1 cellular context compared by ENCODE assay signal in the genomic region with DNA sequence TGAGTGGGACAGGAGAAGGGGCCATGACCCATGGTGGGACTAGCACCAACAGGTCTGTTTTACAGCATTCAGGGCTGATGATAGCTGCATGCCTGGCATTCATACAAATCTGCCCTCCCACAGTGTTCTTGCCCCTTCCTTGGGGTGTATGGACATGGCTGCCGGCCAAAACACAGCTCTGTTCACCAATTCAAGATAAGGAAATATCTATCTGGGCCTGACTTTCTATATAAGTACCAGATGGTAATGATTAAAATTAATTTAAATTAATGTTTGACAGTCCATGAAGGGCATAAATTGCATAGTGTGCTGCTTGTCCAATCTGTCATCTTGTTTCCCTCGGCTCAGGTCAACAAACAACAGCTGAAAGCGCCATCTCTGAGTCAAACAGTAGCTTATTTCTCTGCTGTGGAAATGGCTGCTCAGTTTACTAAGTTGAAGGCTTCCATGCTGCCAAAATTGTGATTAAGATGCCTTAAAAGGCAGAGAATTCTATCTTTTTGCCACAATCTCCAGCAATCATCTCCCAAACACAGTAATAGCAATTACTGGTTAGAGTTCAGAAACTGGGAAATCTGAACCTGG.
TF ChIP-seq lines count a peak whose summit lies in the region.

No MANE protein-coding gene starts in this region.

TF ChIP-seq in SK-N-SH, 30 proteins besides CTCF, POLR2A, EP300 and RAD21 (continued from another document):
- TF ChIP-seq, protein P1, sequence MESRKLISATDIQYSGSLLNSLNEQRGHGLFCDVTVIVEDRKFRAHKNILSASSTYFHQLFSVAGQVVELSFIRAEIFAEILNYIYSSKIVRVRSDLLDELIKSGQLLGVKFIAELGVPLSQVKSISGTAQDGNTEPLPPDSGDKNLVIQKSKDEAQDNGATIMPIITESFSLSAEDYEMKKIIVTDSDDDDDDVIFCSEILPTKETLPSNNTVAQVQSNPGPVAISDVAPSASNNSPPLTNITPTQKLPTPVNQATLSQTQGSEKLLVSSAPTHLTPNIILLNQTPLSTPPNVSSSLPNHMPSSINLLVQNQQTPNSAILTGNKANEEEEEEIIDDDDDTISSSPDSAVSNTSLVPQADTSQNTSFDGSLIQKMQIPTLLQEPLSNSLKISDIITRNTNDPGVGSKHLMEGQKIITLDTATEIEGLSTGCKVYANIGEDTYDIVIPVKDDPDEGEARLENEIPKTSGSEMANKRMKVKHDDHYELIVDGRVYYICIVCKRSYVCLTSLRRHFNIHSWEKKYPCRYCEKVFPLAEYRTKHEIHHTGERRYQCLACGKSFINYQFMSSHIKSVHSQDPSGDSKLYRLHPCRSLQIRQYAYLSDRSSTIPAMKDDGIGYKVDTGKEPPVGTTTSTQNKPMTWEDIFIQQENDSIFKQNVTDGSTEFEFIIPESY (IDR thresholded peaks at IDR 0.05; ENCODE audit: borderline replicate concordance, low read depth), result no peak
- peak; percentile 39 for TF ChIP-seq CHD2 (IDR thresholded peaks at IDR 0.05; ENCODE audit: low read length, partially characterized antibody)
- TF ChIP-seq FOSL2 (IDR thresholded peaks at IDR 0.05; ENCODE audit: borderline replicate concordance, low read depth), result no peak
- TF ChIP-seq MEF2A (IDR thresholded peaks at IDR 0.05; ENCODE audit: borderline replicate concordance, low read depth), result no peak
- TF ChIP-seq, protein P2, sequence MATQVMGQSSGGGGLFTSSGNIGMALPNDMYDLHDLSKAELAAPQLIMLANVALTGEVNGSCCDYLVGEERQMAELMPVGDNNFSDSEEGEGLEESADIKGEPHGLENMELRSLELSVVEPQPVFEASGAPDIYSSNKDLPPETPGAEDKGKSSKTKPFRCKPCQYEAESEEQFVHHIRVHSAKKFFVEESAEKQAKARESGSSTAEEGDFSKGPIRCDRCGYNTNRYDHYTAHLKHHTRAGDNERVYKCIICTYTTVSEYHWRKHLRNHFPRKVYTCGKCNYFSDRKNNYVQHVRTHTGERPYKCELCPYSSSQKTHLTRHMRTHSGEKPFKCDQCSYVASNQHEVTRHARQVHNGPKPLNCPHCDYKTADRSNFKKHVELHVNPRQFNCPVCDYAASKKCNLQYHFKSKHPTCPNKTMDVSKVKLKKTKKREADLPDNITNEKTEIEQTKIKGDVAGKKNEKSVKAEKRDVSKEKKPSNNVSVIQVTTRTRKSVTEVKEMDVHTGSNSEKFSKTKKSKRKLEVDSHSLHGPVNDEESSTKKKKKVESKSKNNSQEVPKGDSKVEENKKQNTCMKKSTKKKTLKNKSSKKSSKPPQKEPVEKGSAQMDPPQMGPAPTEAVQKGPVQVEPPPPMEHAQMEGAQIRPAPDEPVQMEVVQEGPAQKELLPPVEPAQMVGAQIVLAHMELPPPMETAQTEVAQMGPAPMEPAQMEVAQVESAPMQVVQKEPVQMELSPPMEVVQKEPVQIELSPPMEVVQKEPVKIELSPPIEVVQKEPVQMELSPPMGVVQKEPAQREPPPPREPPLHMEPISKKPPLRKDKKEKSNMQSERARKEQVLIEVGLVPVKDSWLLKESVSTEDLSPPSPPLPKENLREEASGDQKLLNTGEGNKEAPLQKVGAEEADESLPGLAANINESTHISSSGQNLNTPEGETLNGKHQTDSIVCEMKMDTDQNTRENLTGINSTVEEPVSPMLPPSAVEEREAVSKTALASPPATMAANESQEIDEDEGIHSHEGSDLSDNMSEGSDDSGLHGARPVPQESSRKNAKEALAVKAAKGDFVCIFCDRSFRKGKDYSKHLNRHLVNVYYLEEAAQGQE (IDR thresholded peaks at IDR 0.05; ENCODE audit: low read depth, low read length), result no peak
- TF ChIP-seq NFIC (IDR thresholded peaks at IDR 0.05; ENCODE audit: borderline replicate concordance), result no peak
- TF ChIP-seq FOXM1 (IDR thresholded peaks at IDR 0.05; ENCODE audit: low read depth), result no peak
- TF ChIP-seq, protein P3, sequence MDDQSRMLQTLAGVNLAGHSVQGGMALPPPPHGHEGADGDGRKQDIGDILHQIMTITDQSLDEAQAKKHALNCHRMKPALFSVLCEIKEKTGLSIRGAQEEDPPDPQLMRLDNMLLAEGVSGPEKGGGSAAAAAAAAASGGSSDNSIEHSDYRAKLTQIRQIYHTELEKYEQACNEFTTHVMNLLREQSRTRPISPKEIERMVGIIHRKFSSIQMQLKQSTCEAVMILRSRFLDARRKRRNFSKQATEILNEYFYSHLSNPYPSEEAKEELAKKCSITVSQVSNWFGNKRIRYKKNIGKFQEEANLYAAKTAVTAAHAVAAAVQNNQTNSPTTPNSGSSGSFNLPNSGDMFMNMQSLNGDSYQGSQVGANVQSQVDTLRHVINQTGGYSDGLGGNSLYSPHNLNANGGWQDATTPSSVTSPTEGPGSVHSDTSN (IDR thresholded peaks at IDR 0.05), result no peak
- TF ChIP-seq EZH2phosphoT487 (IDR thresholded peaks at IDR 0.05; ENCODE audit: borderline replicate concordance, low read depth), result no peak
- TF ChIP-seq POLR2AphosphoS5 (IDR thresholded peaks at IDR 0.05; ENCODE audit: low read depth, low read length), result no peak
- TF ChIP-seq GABPA (IDR thresholded peaks at IDR 0.05; ENCODE audit: low read depth), result no peak
- 0 out of 2 replicates have a peak, but pooled peaks have one; percentile 49 for TF ChIP-seq FOXJ3 (CRISPR knock-in tag; IDR thresholded peaks at IDR 0.05)
- TF ChIP-seq TCF12 (IDR thresholded peaks at IDR 0.05), result peak; percentile 30; the same call in 1 of the 2 replicates
- TF ChIP-seq YY1 (IDR thresholded peaks at IDR 0.05; ENCODE audit: low read depth), result no peak
- no peak for TF ChIP-seq SIN3A (IDR thresholded peaks at IDR 0.05; ENCODE audit: borderline replicate concordance, low read depth, low read length)
- peak; percentile 75; the same call in 1 of the 2 replicates for TF ChIP-seq RCOR1 (IDR thresholded peaks at IDR 0.05; ENCODE audit: low read length)
- TF ChIP-seq SMC3 (IDR thresholded peaks at IDR 0.05; ENCODE audit: low read depth, low read length), result no peak
- no peak for TF ChIP-seq RXRA (IDR thresholded peaks at IDR 0.05; ENCODE audit: borderline replicate concordance, low read depth)
- TF ChIP-seq, protein P4, sequence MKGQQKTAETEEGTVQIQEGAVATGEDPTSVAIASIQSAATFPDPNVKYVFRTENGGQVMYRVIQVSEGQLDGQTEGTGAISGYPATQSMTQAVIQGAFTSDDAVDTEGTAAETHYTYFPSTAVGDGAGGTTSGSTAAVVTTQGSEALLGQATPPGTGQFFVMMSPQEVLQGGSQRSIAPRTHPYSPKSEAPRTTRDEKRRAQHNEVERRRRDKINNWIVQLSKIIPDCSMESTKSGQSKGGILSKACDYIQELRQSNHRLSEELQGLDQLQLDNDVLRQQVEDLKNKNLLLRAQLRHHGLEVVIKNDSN (IDR thresholded peaks at IDR 0.05; ENCODE audit: borderline replicate concordance, low read depth), result no peak
- TF ChIP-seq RFX5 (IDR thresholded peaks at IDR 0.05; ENCODE audit: low read length), result no peak
- TF ChIP-seq, protein P5, sequence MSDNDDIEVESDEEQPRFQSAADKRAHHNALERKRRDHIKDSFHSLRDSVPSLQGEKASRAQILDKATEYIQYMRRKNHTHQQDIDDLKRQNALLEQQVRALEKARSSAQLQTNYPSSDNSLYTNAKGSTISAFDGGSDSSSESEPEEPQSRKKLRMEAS (IDR thresholded peaks at IDR 0.05; ENCODE audit: low read depth), result no peak
- peak; percentile 90 for TF ChIP-seq GATA2 (CRISPR knock-in tag; IDR thresholded peaks at IDR 0.05)
